14 cellular contexts compared by ENCODE assay signal in genomic region chr2:234858134-234858533, GRCh38.
DNase-seq lines count a peak whose midpoint lies in the region; ATAC-seq and TF ChIP-seq lines count a peak whose summit lies in the region.
"Had no signal": no experiment of that assay in that cellular context is flagged by ENCODE, and none has a peak within 500 bp of the region (broad histone marks: within the 10 kb centered on the region; RNA-seq: fewer than 3 reads in every experiment).

No MANE protein-coding gene starts in this region.

- DNase-seq in WTC11 (ENCODE audit: low spot score), result no peak
- peak; percentile 43 for DNase-seq in iPS-NIHi7 (ENCODE audit: extremely low spot score)
- no peak for DNase-seq in neuronal stem cell (ENCODE audit: low spot score)
- DNase-seq in activated T-cell treated with anti-CD3 and anti-CD28 coated beads, Interleukin-2, amount 50 U/mL, for 72 hours, result no peak
- DNase-seq in GOT3 (lab: John Stamatoyannopoulos, UW), result no peak
- DNase-seq: C1 segment of cervical spinal cord; Calu3; CD4-positive, alpha-beta T cell; DMS 273 treated with DMSO at 0.1 percent for 48 hours; HCEC 1CT; HFFc6 had no signal

- ATAC-seq in WTC11, result peak; percentile 28
- ATAC-seq in activated T-cell treated with anti-CD3 and anti-CD28 coated beads, Interleukin-2, amount 50 U/mL, for 72 hours (replicated peaks in 1 of 2), result no peak
- no peak for ATAC-seq in GM19023 (IDR thresholded peaks at IDR 0.05; ENCODE audit: unreplicated experiment)

- H3K36me3 ChIP-seq in HUES48 (ENCODE audit: control insufficient read depth, insufficient read depth, low read length) (no peaks in the 10 kb centered on the region), neuronal stem cell (replicated peaks in 1 of 2; ENCODE audit: control insufficient read depth in 2 of 2, insufficient read depth in 2 of 2, low read length in 2 of 2) (no peaks in the 10 kb centered on the region)

- H3K9me3 Mint-ChIP-seq in WTC11, result peaks cover 17% of the 10 kb centered on the region
- peaks cover 0 to 3% of the 10 kb centered on the region in 2 donors for H3K9me3 Mint-ChIP-seq in activated T-cell treated with anti-CD3 and anti-CD28 coated beads, Interleukin-2, amount 50 U/mL, for 72 hours
- H3K9me3 Mint-ChIP-seq: CD4-positive, alpha-beta T cell; HFFc6 had no signal

- H3K27ac Mint-ChIP-seq in WTC11, result no peak overlapping the region
- no peak overlapping the region for H3K27ac Mint-ChIP-seq in activated T-cell treated with anti-CD3 and anti-CD28 coated beads, Interleukin-2, amount 50 U/mL, for 72 hours
- H3K27ac Mint-ChIP-seq: B cell; CD4-positive, alpha-beta T cell; HFFc6 had no signal

- no peak overlapping the region for H3K4me3 Mint-ChIP-seq in WTC11
- H3K4me3 Mint-ChIP-seq in activated T-cell treated with anti-CD3 and anti-CD28 coated beads, Interleukin-2, amount 50 U/mL, for 72 hours, result no peak overlapping the region
- H3K4me3 Mint-ChIP-seq: B cell; CD4-positive, alpha-beta T cell; HFFc6 had no signal

- no CpG with 5 or more reads among the region's 7 CpGs for WGBS in neuronal stem cell (ENCODE audit: extremely low coverage in 2 of 2, insufficient read length in 2 of 2, insufficient replicate concordance in 1 of 2), 2 donors

- H2BK12ac ChIP-seq in neuronal stem cell (ENCODE audit: low read length), result peak overlapping the region; percentile 95

- no peak overlapping the region for H3K4me2 ChIP-seq in neuronal stem cell (ENCODE audit: insufficient read depth, low read length, poor library complexity, severe bottlenecking)

- H3K79me1 ChIP-seq in neuronal stem cell (ENCODE audit: low read depth, low read length), result peaks cover 1% of the 10 kb centered on the region

- H3K9ac ChIP-seq in HUES48 (ENCODE audit: low read depth, low read length) (no peak overlapping the region), neuronal stem cell (ENCODE audit: low read depth, low read length, poor library complexity) (no peak overlapping the region)

- no peak overlapping the region for H2AK5ac ChIP-seq in neuronal stem cell (ENCODE audit: low read depth, low read length)

- H2BK15ac ChIP-seq in neuronal stem cell (ENCODE audit: low read length), result peak overlapping the region; percentile 34

- H2BK5ac ChIP-seq in neuronal stem cell (ENCODE audit: low read length), result no peak overlapping the region

- no peak overlapping the region for H3K4me3 ChIP-seq in HUES48 (ENCODE audit: low read depth, low read length)
- no peak overlapping the region for H3K4me3 ChIP-seq in neuronal stem cell (ENCODE audit: low read length in 2 of 2)

- H3K14ac ChIP-seq in neuronal stem cell (ENCODE audit: low read length), result no peak overlapping the region

- H3K27me3 Mint-ChIP-seq in WTC11 (ENCODE audit: low read depth), result no peaks in the 10 kb centered on the region
- no peaks in the 10 kb centered on the region for H3K27me3 Mint-ChIP-seq in activated T-cell treated with anti-CD3 and anti-CD28 coated beads, Interleukin-2, amount 50 U/mL, for 72 hours (ENCODE audit: low read depth)

- H3K9me3 ChIP-seq in HUES48 (ENCODE audit: control insufficient read depth, insufficient read depth, low read length) (no peaks in the 10 kb centered on the region), neuronal stem cell (replicated peaks in 1 of 2; ENCODE audit: control insufficient read depth in 2 of 2, insufficient read depth in 1 of 2, low read depth in 1 of 2, low read length in 2 of 2) (no peaks in the 10 kb centered on the region)

- H3K23ac ChIP-seq in neuronal stem cell (ENCODE audit: low read depth, low read length, poor library complexity), result no peak overlapping the region

- peak overlapping the region; percentile 24 for H3K27ac ChIP-seq in HUES48 (ENCODE audit: low read depth, low read length)
- no peak overlapping the region for H3K27ac ChIP-seq in neuronal stem cell (replicated peaks; ENCODE audit: low read length)

- no peak overlapping the region for H4K91ac ChIP-seq in neuronal stem cell (ENCODE audit: low read depth, low read length, poor library complexity)

- H3K36me3 Mint-ChIP-seq in WTC11, result peaks cover 7% of the 10 kb centered on the region
- H3K36me3 Mint-ChIP-seq in activated T-cell treated with anti-CD3 and anti-CD28 coated beads, Interleukin-2, amount 50 U/mL, for 72 hours (ENCODE audit: insufficient read depth in 2 of 2), result no peaks in the 10 kb centered on the region

- H3K4me1 Mint-ChIP-seq in WTC11, result peaks cover 19% of the 10 kb centered on the region
- H3K4me1 Mint-ChIP-seq in activated T-cell treated with anti-CD3 and anti-CD28 coated beads, Interleukin-2, amount 50 U/mL, for 72 hours (ENCODE audit: low read depth), result no peaks in the 10 kb centered on the region
- H3K4me1 Mint-ChIP-seq: B cell had no signal

- peak overlapping the region; percentile 75 for H3K18ac ChIP-seq in neuronal stem cell (ENCODE audit: low read length)

- no peak overlapping the region for H4K8ac ChIP-seq in neuronal stem cell (ENCODE audit: low read depth, low read length)

- no peak overlapping the region for H2BK120ac ChIP-seq in neuronal stem cell (ENCODE audit: low read depth, low read length)

- TF ChIP-seq CTCF in WTC11 (IDR thresholded peaks at IDR 0.05), result no peak

- CTCF ChIA-PET in WTC11 (lab: Charles Lee), result interaction anchor here (1.1 to 1.6 kb wide), 3 partner anchors 23 to 259 kb away, joined by 3 to 6 read pairs (median 5); no protein-coding TSS in a partner anchor

- POLR2A ChIA-PET in WTC11 (lab: Charles Lee), result no interaction called here

- H2AFZ ChIP-seq in neuronal stem cell (ENCODE audit: low read length), result no peak overlapping the region

- H3K4ac ChIP-seq in neuronal stem cell (ENCODE audit: low read length), result no peak overlapping the region

- H3K27me3 ChIP-seq in HUES48 (ENCODE audit: control insufficient read depth, insufficient read depth, low read length), result no peaks in the 10 kb centered on the region
- H3K27me3 ChIP-seq in neuronal stem cell (ENCODE audit: control insufficient read depth in 3 of 3, insufficient read depth in 3 of 3, low read depth in 1 of 3, low read length in 3 of 3), result no peaks in the 10 kb centered on the region

- no peaks in the 10 kb centered on the region; the same call in 1 of the 2 replicates for H3K4me1 ChIP-seq in HUES48 (ENCODE audit: control insufficient read depth, insufficient read depth, low read length)
- peaks cover 8 to 14% of the 10 kb centered on the region in 2 donors for H3K4me1 ChIP-seq in neuronal stem cell (ENCODE audit: control insufficient read depth in 2 of 2, insufficient read depth in 1 of 2, low read depth in 1 of 2, low read length in 2 of 2)

TF ChIP-seq in WTC11, 78 proteins besides CTCF, POLR2A, EP300 and RAD21:
- no peak for TF ChIP-seq GTF2I (CRISPR knock-in tag; conservative IDR thresholded peaks at IDR 0.05)
- TF ChIP-seq FOXP1 (CRISPR knock-in tag; IDR thresholded peaks at IDR 0.05; ENCODE audit: borderline replicate concordance), result no peak
- no peak for TF ChIP-seq ZSCAN18 (CRISPR knock-in tag; IDR thresholded peaks at IDR 0.05)
- no peak for TF ChIP-seq ZNF263 (CRISPR knock-in tag; IDR thresholded peaks at IDR 0.05; ENCODE audit: low read depth)
- TF ChIP-seq, protein P1, sequence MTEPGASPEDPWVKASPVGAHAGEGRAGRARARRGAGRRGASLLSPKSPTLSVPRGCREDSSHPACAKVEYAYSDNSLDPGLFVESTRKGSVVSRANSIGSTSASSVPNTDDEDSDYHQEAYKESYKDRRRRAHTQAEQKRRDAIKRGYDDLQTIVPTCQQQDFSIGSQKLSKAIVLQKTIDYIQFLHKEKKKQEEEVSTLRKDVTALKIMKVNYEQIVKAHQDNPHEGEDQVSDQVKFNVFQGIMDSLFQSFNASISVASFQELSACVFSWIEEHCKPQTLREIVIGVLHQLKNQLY (CRISPR knock-in tag; IDR thresholded peaks at IDR 0.05), result no peak
- TF ChIP-seq SMAD4 (CRISPR knock-in tag; IDR thresholded peaks at IDR 0.05), result no peak
- no peak for TF ChIP-seq ZBTB43 (CRISPR knock-in tag; IDR thresholded peaks at IDR 0.05)
- TF ChIP-seq NFATC4 (CRISPR knock-in tag; IDR thresholded peaks at IDR 0.05), result no peak
- TF ChIP-seq NR1H2 (CRISPR knock-in tag; IDR thresholded peaks at IDR 0.05), result no peak
- TF ChIP-seq NFE2L1 (CRISPR knock-in tag; IDR thresholded peaks at IDR 0.05), result no peak
- TF ChIP-seq NR2C2 (CRISPR knock-in tag; IDR thresholded peaks at IDR 0.05), result no peak
